12 cellular contexts compared by ENCODE assay signal in genomic region chr6:57262491-57262890, GRCh38. TPM values are rescaled to one million over a fixed set of nuclear protein-coding genes. Genes with fewer than 3 reads are reported as not detected.
A peak's percentile ranks its signal among the peaks of the same experiment; 100 is the strongest.
DNase-seq lines count a peak whose midpoint lies in the region; ATAC-seq and TF ChIP-seq lines count a peak whose summit lies in the region.
"Had no signal": no experiment of that assay in that cellular context is flagged by ENCODE, and none has a peak within 500 bp of the region (broad histone marks: within the 10 kb centered on the region; RNA-seq: fewer than 3 reads in every experiment).

No MANE protein-coding gene starts in this region.

- H3K4me1 ChIP-seq in aorta (ENCODE audit: control insufficient read depth in 1 of 2, insufficient read depth in 2 of 2, low read length in 2 of 2): peaks cover 2 to 29% of the 10 kb centered on the region in 2 donors

- H3K4me3 Mint-ChIP-seq in osteocyte (ENCODE audit: unreplicated experiment): no peak overlapping the region
- no peak overlapping the region for H3K4me3 Mint-ChIP-seq in activated CD4-positive, alpha-beta memory T cell treated with anti-CD3 and anti-CD28 coated beads, Interleukin-2, amount 10 ng/mL, durations not matched to agents 7 days and 5 days

- no peaks in the 10 kb centered on the region for H3K27me3 ChIP-seq in aorta (ENCODE audit: control insufficient read depth in 1 of 2, insufficient read depth in 2 of 2, low read length in 1 of 2)

- ATAC-seq in Right ventricle myocardium inferior (peak; percentile 88), aorta (ENCODE audit: low FRiP score) (peak; percentile 66), GM18502 (IDR thresholded peaks at IDR 0.05; ENCODE audit: poor library complexity, unreplicated experiment) (no peak)
- ATAC-seq: K562, Panc1 had no signal

- intact Hi-C loops in Right ventricle myocardium inferior (cut with DNase I) (no loop called here), cardiac septum (cut with DNase I) (loop anchor here (2.0 kb wide), 1 partner anchor 86 kb away; no protein-coding TSS in a partner anchor), aorta (cut with DNase I) (loop anchor here (5.0 to 10.0 kb wide), 3 partner anchors 40 to 90 kb away; partner anchors contain the start of genes BAG2 (in 2 of the 2) and RAB23 (in 1 of the 2))

- no peaks in the 10 kb centered on the region for H3K36me3 ChIP-seq in aorta (ENCODE audit: control insufficient read depth in 1 of 2, insufficient read depth in 2 of 2, low read length in 1 of 2)

- 6 to 8% methylated on average over 2 of the region's 2 CpGs for WGBS in aorta, 2 donors

- H3K9me3 ChIP-seq in aorta (ENCODE audit: control insufficient read depth, low read length): no peaks in the 10 kb centered on the region

- no peaks in the 10 kb centered on the region for H3K27me3 Mint-ChIP-seq in osteocyte (ENCODE audit: unreplicated experiment)
- peaks cover 3% of the 10 kb centered on the region for H3K27me3 Mint-ChIP-seq in activated CD4-positive, alpha-beta memory T cell treated with anti-CD3 and anti-CD28 coated beads, Interleukin-2, amount 10 ng/mL, durations not matched to agents 7 days and 5 days

- POLR2A ChIA-PET in activated CD4-positive, alpha-beta memory T cell treated with anti-CD3 and anti-CD28 coated beads, Interleukin-2, amount 10 ng/mL, durations not matched to agents 7 days and 5 days (lab: Charles Lee): no interaction called here

- no peaks in the 10 kb centered on the region for H3K9me3 Mint-ChIP-seq in osteocyte (ENCODE audit: unreplicated experiment)
- no peaks in the 10 kb centered on the region for H3K9me3 Mint-ChIP-seq in activated CD4-positive, alpha-beta memory T cell treated with anti-CD3 and anti-CD28 coated beads, Interleukin-2, amount 10 ng/mL, durations not matched to agents 7 days and 5 days

- DNase-seq in Right ventricle myocardium inferior (ENCODE audit: missing footprints): peak; percentile 75
- no peak for DNase-seq in cardiac septum (ENCODE audit: low spot score)
- DNase-seq in globus pallidus (ENCODE audit: low spot score): peak; percentile 61
- no peak for DNase-seq in osteocyte (ENCODE audit: extremely low spot score, unreplicated experiment)
- DNase-seq in aorta: peak; percentile 80 to 81
- DNase-seq in activated CD4-positive, alpha-beta memory T cell treated with anti-CD3 and anti-CD28 coated beads, Interleukin-2, amount 10 ng/mL, durations not matched to agents 7 days and 5 days: no peak
- DNase-seq in DMS53 treated with DMSO at 0.1 percent for 48 hours (lab: John Stamatoyannopoulos, UW; ENCODE audit: unreplicated experiment): no peak
- DNase-seq: activated T-cell treated with anti-CD3 and anti-CD28 coated beads for 4 hours, foreskin melanocyte had no signal

- TF ChIP-seq CTCF in osteocyte (IDR thresholded peaks at IDR 0.05): no peak

- peaks cover 78% of the 10 kb centered on the region for H3K4me1 Mint-ChIP-seq in osteocyte (ENCODE audit: unreplicated experiment)
- H3K4me1 Mint-ChIP-seq in activated CD4-positive, alpha-beta memory T cell treated with anti-CD3 and anti-CD28 coated beads, Interleukin-2, amount 10 ng/mL, durations not matched to agents 7 days and 5 days: peaks cover 5% of the 10 kb centered on the region

- H3K36me3 Mint-ChIP-seq in osteocyte (ENCODE audit: unreplicated experiment): no peaks in the 10 kb centered on the region
- no peaks in the 10 kb centered on the region for H3K36me3 Mint-ChIP-seq in activated CD4-positive, alpha-beta memory T cell treated with anti-CD3 and anti-CD28 coated beads, Interleukin-2, amount 10 ng/mL, durations not matched to agents 7 days and 5 days (ENCODE audit: low read depth)

- H3K27ac Mint-ChIP-seq in osteocyte (ENCODE audit: unreplicated experiment): peak overlapping the region; percentile 86
- H3K27ac Mint-ChIP-seq in activated CD4-positive, alpha-beta memory T cell treated with anti-CD3 and anti-CD28 coated beads, Interleukin-2, amount 10 ng/mL, durations not matched to agents 7 days and 5 days: no peak overlapping the region

- peak overlapping the region; percentile 77 to 84 for H3K27ac ChIP-seq in aorta (ENCODE audit: low read depth in 1 of 2, low read length in 2 of 2)

- CTCF ChIA-PET in activated CD4-positive, alpha-beta memory T cell treated with anti-CD3 and anti-CD28 coated beads, Interleukin-2, amount 10 ng/mL, durations not matched to agents 7 days and 5 days (lab: Charles Lee): no interaction called here

- no peak overlapping the region for H3K4me3 ChIP-seq in aorta (ENCODE audit: low read length in 2 of 2)
- H3K4me3 ChIP-seq: K562 had no signal

RNA-seq across cellular contexts. Expression of gene RAB23, which starts 40.4 kb away (rescaled TPM):
- total RNA-seq in Right ventricle myocardium inferior (12.0 TPM), cardiac septum (19.5 TPM), osteocyte (33.8 and 35.2 TPM in 2 replicates), aorta (10 to 100 TPM; 55.9 to 59.2 TPM)
- 10 to 100 TPM; 24.8 to 47.1 TPM for polyA plus RNA-seq in aorta
- total RNA-seq in activated CD4-positive, alpha-beta memory T cell treated with anti-CD3 and anti-CD28 coated beads, Interleukin-2, amount 10 ng/mL, durations not matched to agents 7 days and 5 days: 1 to 10 TPM; 3.0 to 3.5 TPM

RNA-seq across cellular contexts. Expression of gene PRIM2, which starts 54.9 kb away (rescaled TPM):
- total RNA-seq in Right ventricle myocardium inferior (4.2 TPM), cardiac septum (3.7 TPM), osteocyte (10.4 and 11.9 TPM in 2 replicates), aorta (10 to 100 TPM in 1 of 2 donors, 1 to 10 TPM in 1; 9.3 to 12.3 TPM)
- polyA plus RNA-seq in aorta: 1 to 10 TPM; 2.8 to 4.9 TPM
- 10 to 100 TPM; 32.3 to 34.0 TPM for total RNA-seq in activated CD4-positive, alpha-beta memory T cell treated with anti-CD3 and anti-CD28 coated beads, Interleukin-2, amount 10 ng/mL, durations not matched to agents 7 days and 5 days

Comparison
In these comparisons a context has a peak if more than half of its experiments do, and no peak if none do; other contexts are left out.
1. DNase-seq: peak in Right ventricle myocardium inferior (single experiment), globus pallidus (single experiment) and aorta (2 of 2); none in cardiac septum (single experiment), osteocyte (single experiment), activated CD4-positive, alpha-beta memory T cell treated with anti-CD3 and anti-CD28 coated beads, Interleukin-2, amount 10 ng/mL, durations not matched to agents 7 days and 5 days (single experiment) and DMS53 treated with DMSO at 0.1 percent for 48 hours (single experiment).